1 cellular context compared by ENCODE assay signal in the genomic region with DNA sequence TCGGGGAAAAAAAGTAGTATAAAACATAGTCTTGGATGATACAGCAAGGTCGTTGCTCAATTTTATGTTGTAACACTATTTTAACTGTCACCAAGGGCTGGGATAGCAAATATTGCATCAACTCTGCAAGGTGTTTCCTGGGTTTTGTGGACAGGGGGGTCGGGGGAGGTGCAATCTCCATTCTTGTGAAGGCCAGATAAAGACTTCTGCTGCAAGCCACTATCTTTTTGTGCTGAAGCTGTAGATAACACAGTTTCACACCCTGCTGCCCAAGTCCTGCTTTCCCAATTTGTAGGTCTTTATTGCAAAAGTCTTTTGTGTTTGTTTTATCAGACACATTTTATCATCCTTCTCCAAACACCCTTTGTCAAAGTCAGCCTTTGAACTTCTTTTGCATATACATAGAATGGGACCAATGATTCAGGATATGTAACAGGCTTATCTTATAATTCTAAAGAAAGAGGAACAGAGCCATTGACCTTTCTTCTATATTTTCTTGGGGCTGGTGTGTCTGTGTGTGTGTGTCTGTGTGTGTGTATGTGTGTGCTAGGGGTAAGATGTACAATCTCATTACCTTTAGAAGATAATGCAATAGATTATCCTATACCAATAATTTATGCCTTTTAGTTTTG.
TF ChIP-seq lines count a peak whose summit lies in the region.

No MANE protein-coding gene starts in this region.

TF ChIP-seq in K562, 482 proteins besides CTCF, POLR2A, EP300 and RAD21 (continued from another document and continues in another):
- peak; percentile 86 for TF ChIP-seq SP1 (CRISPR knock-in tag; IDR thresholded peaks at IDR 0.05)
- TF ChIP-seq, protein P1, sequence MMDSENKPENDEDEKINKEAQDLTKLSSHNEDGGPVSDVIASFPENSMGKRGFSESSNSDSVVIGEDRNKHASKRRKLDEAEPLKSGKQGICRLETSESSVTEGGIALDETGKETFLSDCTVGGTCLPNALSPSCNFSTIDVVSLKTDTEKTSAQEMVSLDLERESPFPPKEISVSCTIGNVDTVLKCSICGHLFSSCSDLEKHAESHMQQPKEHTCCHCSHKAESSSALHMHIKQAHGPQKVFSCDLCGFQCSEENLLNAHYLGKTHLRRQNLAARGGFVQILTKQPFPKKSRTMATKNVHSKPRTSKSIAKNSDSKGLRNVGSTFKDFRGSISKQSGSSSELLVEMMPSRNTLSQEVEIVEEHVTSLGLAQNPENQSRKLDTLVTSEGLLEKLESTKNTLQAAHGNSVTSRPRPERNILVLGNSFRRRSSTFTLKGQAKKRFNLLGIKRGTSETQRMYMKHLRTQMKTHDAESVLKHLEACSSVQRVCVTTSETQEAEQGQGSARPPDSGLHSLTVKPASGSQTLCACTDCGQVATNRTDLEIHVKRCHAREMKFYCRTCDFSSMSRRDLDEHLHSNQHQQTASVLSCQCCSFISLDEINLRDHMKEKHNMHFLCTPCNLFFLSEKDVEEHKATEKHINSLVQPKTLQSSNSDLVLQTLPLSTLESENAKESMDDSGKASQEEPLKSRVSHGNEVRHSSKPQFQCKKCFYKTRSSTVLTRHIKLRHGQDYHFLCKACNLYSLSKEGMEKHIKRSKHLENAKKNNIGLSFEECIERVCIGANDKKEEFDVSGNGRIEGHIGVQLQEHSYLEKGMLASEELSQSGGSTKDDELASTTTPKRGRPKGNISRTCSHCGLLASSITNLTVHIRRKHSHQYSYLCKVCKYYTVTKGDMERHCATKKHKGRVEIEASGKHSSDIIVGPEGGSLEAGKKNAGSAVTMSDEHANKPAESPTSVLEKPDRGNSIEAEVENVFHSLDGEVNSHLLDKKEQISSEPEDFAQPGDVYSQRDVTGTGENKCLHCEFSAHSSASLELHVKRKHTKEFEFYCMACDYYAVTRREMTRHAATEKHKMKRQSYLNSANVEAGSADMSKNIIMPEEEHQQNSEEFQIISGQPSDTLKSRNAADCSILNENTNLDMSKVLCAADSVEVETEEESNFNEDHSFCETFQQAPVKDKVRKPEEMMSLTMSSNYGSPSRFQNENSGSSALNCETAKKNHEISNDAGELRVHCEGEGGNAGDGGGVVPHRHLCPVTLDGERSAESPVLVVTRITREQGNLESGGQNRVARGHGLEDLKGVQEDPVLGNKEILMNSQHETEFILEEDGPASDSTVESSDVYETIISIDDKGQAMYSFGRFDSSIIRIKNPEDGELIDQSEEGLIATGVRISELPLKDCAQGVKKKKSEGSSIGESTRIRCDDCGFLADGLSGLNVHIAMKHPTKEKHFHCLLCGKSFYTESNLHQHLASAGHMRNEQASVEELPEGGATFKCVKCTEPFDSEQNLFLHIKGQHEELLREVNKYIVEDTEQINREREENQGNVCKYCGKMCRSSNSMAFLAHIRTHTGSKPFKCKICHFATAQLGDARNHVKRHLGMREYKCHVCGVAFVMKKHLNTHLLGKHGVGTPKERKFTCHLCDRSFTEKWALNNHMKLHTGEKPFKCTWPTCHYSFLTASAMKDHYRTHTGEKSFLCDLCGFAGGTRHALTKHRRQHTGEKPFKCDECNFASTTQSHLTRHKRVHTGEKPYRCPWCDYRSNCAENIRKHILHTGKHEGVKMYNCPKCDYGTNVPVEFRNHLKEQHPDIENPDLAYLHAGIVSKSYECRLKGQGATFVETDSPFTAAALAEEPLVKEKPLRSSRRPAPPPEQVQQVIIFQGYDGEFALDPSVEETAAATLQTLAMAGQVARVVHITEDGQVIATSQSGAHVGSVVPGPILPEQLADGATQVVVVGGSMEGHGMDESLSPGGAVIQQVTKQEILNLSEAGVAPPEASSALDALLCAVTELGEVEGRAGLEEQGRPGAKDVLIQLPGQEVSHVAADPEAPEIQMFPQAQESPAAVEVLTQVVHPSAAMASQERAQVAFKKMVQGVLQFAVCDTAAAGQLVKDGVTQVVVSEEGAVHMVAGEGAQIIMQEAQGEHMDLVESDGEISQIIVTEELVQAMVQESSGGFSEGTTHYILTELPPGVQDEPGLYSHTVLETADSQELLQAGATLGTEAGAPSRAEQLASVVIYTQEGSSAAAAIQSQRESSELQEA (IDR thresholded peaks at IDR 0.05; ENCODE audit: low read depth), result no peak
- TF ChIP-seq ZNF143 (CRISPR knock-in tag; IDR thresholded peaks at IDR 0.05), result no peak
- TF ChIP-seq OTX1 (CRISPR knock-in tag; IDR thresholded peaks at IDR 0.05), result peak; percentile 87
- TF ChIP-seq ZNF217 (CRISPR knock-in tag; IDR thresholded peaks at IDR 0.05), result no peak
- 0 out of 2 replicates have a peak, but pooled peaks have one; percentile 18 for TF ChIP-seq TEAD2 (tag; IDR thresholded peaks at IDR 0.05)
- TF ChIP-seq TRIM24 (IDR thresholded peaks at IDR 0.05), result peak; percentile 100
- no peak for TF ChIP-seq BDP1 (IDR thresholded peaks at IDR 0.05; ENCODE audit: insufficient read depth, insufficient read length)
- TF ChIP-seq, protein P2, sequence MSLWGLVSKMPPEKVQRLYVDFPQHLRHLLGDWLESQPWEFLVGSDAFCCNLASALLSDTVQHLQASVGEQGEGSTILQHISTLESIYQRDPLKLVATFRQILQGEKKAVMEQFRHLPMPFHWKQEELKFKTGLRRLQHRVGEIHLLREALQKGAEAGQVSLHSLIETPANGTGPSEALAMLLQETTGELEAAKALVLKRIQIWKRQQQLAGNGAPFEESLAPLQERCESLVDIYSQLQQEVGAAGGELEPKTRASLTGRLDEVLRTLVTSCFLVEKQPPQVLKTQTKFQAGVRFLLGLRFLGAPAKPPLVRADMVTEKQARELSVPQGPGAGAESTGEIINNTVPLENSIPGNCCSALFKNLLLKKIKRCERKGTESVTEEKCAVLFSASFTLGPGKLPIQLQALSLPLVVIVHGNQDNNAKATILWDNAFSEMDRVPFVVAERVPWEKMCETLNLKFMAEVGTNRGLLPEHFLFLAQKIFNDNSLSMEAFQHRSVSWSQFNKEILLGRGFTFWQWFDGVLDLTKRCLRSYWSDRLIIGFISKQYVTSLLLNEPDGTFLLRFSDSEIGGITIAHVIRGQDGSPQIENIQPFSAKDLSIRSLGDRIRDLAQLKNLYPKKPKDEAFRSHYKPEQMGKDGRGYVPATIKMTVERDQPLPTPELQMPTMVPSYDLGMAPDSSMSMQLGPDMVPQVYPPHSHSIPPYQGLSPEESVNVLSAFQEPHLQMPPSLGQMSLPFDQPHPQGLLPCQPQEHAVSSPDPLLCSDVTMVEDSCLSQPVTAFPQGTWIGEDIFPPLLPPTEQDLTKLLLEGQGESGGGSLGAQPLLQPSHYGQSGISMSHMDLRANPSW (CRISPR knock-in tag; IDR thresholded peaks at IDR 0.05), result no peak
- no peak for TF ChIP-seq DNMT1 (IDR thresholded peaks at IDR 0.05)
- TF ChIP-seq THRAP3 (IDR thresholded peaks at IDR 0.05; ENCODE audit: borderline replicate concordance), result peak; percentile 85; the same call in 1 of the 2 replicates
- peak in 1 of 2 experiments; percentile 93; a peak in 2 of 4 replicates for TF ChIP-seq NONO (IDR thresholded peaks at IDR 0.05; ENCODE audit: low read depth in 2 of 2, low read length in 1 of 2)
- no peak for TF ChIP-seq NR2F6 (CRISPR knock-in tag; IDR thresholded peaks at IDR 0.05)
- TF ChIP-seq, protein P3, sequence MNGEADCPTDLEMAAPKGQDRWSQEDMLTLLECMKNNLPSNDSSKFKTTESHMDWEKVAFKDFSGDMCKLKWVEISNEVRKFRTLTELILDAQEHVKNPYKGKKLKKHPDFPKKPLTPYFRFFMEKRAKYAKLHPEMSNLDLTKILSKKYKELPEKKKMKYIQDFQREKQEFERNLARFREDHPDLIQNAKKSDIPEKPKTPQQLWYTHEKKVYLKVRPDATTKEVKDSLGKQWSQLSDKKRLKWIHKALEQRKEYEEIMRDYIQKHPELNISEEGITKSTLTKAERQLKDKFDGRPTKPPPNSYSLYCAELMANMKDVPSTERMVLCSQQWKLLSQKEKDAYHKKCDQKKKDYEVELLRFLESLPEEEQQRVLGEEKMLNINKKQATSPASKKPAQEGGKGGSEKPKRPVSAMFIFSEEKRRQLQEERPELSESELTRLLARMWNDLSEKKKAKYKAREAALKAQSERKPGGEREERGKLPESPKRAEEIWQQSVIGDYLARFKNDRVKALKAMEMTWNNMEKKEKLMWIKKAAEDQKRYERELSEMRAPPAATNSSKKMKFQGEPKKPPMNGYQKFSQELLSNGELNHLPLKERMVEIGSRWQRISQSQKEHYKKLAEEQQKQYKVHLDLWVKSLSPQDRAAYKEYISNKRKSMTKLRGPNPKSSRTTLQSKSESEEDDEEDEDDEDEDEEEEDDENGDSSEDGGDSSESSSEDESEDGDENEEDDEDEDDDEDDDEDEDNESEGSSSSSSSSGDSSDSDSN (IDR thresholded peaks at IDR 0.05; ENCODE audit: borderline replicate concordance in 1 of 2, low read depth in 2 of 2, low read length in 2 of 2), result no peak
- TF ChIP-seq GABPB1 (CRISPR knock-in tag; IDR thresholded peaks at IDR 0.05), result peak; percentile 57
- peak; percentile 99 for TF ChIP-seq TCF3 (CRISPR knock-in tag; IDR thresholded peaks at IDR 0.05)
- peak; percentile 99 for TF ChIP-seq HDAC2 (IDR thresholded peaks at IDR 0.05)
- peak; percentile 84 for TF ChIP-seq ADNP (tag; IDR thresholded peaks at IDR 0.05)
- TF ChIP-seq MAFF (IDR thresholded peaks at IDR 0.05; ENCODE audit: low read length), result peak; percentile 28; the same call in 1 of the 2 replicates
- TF ChIP-seq CBX2 (IDR thresholded peaks at IDR 0.05; ENCODE audit: insufficient read depth, low read length, poor library complexity, severe bottlenecking), result no peak
- TF ChIP-seq CBFA2T3 (IDR thresholded peaks at IDR 0.05), result peak; percentile 100
- TF ChIP-seq BACH1 (tag; IDR thresholded peaks at IDR 0.05), result peak; percentile 84
- TF ChIP-seq DIDO1 (tag; IDR thresholded peaks at IDR 0.05; ENCODE audit: low read depth), result peak; percentile 69; the same call in 1 of the 2 replicates
- TF ChIP-seq, protein P4, sequence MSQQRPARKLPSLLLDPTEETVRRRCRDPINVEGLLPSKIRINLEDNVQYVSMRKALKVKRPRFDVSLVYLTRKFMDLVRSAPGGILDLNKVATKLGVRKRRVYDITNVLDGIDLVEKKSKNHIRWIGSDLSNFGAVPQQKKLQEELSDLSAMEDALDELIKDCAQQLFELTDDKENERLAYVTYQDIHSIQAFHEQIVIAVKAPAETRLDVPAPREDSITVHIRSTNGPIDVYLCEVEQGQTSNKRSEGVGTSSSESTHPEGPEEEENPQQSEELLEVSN (IDR thresholded peaks at IDR 0.05; ENCODE audit: borderline replicate concordance in 1 of 2, extremely low read depth in 1 of 2, insufficient read depth in 1 of 2, insufficient read length in 1 of 2, low read depth in 1 of 2, low read length in 1 of 2, poor library complexity in 1 of 2, severe bottlenecking in 1 of 2), result peak in 1 of 2 experiments; percentile 49
- TF ChIP-seq, protein P5, sequence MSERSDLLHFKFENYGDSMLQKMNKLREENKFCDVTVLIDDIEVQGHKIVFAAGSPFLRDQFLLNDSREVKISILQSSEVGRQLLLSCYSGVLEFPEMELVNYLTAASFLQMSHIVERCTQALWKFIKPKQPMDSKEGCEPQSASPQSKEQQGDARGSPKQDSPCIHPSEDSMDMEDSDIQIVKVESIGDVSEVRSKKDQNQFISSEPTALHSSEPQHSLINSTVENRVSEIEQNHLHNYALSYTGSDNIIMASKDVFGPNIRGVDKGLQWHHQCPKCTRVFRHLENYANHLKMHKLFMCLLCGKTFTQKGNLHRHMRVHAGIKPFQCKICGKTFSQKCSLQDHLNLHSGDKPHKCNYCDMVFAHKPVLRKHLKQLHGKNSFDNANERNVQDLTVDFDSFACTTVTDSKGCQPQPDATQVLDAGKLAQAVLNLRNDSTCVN (CRISPR knock-in tag; IDR thresholded peaks at IDR 0.05), result 0 out of 2 replicates have a peak, but pooled peaks have one; percentile 56
- peak; percentile 100 for TF ChIP-seq NCOR1 (IDR thresholded peaks at IDR 0.05)
- TF ChIP-seq, protein P6, sequence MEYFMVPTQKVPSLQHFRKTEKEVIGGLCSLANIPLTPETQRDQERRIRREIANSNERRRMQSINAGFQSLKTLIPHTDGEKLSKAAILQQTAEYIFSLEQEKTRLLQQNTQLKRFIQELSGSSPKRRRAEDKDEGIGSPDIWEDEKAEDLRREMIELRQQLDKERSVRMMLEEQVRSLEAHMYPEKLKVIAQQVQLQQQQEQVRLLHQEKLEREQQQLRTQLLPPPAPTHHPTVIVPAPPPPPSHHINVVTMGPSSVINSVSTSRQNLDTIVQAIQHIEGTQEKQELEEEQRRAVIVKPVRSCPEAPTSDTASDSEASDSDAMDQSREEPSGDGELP (CRISPR knock-in tag; IDR thresholded peaks at IDR 0.05; ENCODE audit: borderline replicate concordance), result peak; percentile 56
- peak; percentile 95 to 99 for TF ChIP-seq FOXA3 (CRISPR knock-in tag; conservative IDR thresholded peaks at IDR 0.05 in 1 of 2, IDR thresholded peaks at IDR 0.05 in 1 of 2)
- TF ChIP-seq, protein P7, sequence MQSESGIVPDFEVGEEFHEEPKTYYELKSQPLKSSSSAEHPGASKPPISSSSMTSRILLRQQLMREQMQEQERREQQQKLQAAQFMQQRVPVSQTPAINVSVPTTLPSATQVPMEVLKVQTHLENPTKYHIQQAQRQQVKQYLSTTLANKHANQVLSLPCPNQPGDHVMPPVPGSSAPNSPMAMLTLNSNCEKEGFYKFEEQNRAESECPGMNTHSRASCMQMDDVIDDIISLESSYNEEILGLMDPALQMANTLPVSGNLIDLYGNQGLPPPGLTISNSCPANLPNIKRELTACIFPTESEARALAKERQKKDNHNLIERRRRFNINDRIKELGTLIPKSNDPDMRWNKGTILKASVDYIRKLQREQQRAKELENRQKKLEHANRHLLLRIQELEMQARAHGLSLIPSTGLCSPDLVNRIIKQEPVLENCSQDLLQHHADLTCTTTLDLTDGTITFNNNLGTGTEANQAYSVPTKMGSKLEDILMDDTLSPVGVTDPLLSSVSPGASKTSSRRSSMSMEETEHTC (IDR thresholded peaks at IDR 0.05), result peak; percentile 77; the same call in 1 of the 2 replicates
- TF ChIP-seq, protein P8, sequence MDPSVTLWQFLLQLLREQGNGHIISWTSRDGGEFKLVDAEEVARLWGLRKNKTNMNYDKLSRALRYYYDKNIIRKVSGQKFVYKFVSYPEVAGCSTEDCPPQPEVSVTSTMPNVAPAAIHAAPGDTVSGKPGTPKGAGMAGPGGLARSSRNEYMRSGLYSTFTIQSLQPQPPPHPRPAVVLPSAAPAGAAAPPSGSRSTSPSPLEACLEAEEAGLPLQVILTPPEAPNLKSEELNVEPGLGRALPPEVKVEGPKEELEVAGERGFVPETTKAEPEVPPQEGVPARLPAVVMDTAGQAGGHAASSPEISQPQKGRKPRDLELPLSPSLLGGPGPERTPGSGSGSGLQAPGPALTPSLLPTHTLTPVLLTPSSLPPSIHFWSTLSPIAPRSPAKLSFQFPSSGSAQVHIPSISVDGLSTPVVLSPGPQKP (CRISPR knock-in tag; IDR thresholded peaks at IDR 0.05), result no peak
- TF ChIP-seq FOXJ3 (CRISPR knock-in tag; IDR thresholded peaks at IDR 0.05), result peak; percentile 80; the same call in 1 of the 2 replicates
